8 cellular contexts compared by ENCODE assay signal in the genomic region with DNA sequence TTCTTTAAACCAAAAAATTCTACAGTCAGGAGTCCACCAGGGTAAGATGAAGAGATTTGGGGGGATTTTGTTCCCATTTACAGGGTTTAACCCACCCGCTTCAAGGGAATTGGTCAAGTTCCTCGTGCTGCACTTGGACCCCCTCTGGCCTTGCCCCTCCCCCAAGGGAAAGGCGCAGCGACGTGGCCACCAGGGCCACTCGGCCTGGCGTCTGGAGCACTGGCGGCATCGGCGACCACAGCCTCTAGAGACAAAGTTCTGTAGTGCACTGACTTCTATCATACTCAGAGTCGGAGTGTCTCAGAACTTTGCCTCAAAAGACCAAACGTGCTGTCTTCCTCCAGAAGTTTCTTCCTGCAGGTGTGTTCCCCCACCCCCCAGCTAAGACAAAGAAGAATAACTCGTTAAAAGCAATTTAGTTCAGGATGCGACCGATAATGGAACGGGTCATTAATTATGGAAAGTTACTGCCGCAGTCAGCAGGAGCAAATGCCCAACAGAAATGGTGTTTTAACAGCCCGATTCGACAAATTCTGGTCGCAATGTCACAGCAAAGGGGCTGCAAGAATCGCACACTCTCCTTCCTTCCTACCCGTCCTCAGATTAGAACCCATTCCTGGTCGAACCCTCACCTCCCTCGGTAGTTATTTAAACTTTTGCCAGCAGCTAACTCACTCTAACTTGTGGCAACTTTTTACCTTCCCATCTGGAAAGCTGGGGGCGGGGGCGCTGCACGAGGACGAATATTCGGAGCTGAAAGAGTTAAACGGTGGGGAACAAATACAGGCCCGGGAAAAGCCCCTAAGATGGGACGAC.
DNase-seq lines count a peak whose midpoint lies in the region; ATAC-seq and TF ChIP-seq lines count a peak whose summit lies in the region.

No MANE protein-coding gene starts in this region.

- peak; percentile 11 for TF ChIP-seq CTCF in nephron progenitor cell (IDR thresholded peaks at IDR 0.05)

- peak overlapping the region; percentile 69 for H3K4me3 ChIP-seq in ectodermal cell (ENCODE audit: insufficient read depth, low read depth, low read length)

- H3K9me3 ChIP-seq in ectodermal cell (ENCODE audit: control insufficient read depth, low read length): no peaks in the 10 kb centered on the region

- ATAC-seq in GM18511 (IDR thresholded peaks at IDR 0.05; ENCODE audit: unreplicated experiment): peak; percentile 33

- 1 to 2% methylated on average over 32 of the region's 32 CpGs for WGBS in ectodermal cell, 2 experiments

- H3K27ac Mint-ChIP-seq in nephron progenitor cell: peak overlapping the region; percentile 97

- H3K36me3 ChIP-seq in ectodermal cell (ENCODE audit: control insufficient read depth, insufficient read depth, low read length): no peaks in the 10 kb centered on the region

- H3K27me3 ChIP-seq in ectodermal cell (ENCODE audit: control insufficient read depth, insufficient read depth, low read length, poor library complexity, severe bottlenecking): peaks cover 14% of the 10 kb centered on the region

- H3K27ac ChIP-seq in ectodermal cell (ENCODE audit: insufficient read depth, low read depth, low read length, poor library complexity, severe bottlenecking): peak overlapping the region; percentile 19

- peak; percentile 24 for DNase-seq in MV-4-11 (lab: John Stamatoyannopoulos, UW)
- peak; percentile 74 for DNase-seq in nephron progenitor cell
- no peak for DNase-seq in midbrain (lab: John Stamatoyannopoulos, UW)
- no peak for DNase-seq in activated CD4-positive, CD25-positive, alpha-beta regulatory T cell (lab: John Stamatoyannopoulos, UW)
- no peak for DNase-seq in stimulated activated CD4-positive, alpha-beta T cell treated with anti-CD3 and anti-CD28 coated beads, Interleukin-2, amount 100 ng/mL, for 24 hours
- DNase-seq in stimulated activated CD4-positive, alpha-beta T cell treated with anti-CD3 and anti-CD28 coated beads, Interleukin-4, amount 100 ng/mL, for 24 hours: no peak

- peaks cover 52% of the 10 kb centered on the region for H3K4me1 Mint-ChIP-seq in nephron progenitor cell

- H3K9me3 Mint-ChIP-seq in nephron progenitor cell: peaks cover 9% of the 10 kb centered on the region

- H3K36me3 Mint-ChIP-seq in nephron progenitor cell (ENCODE audit: low read depth): peaks cover 9% of the 10 kb centered on the region

- H3K4me3 Mint-ChIP-seq in nephron progenitor cell: peak overlapping the region; percentile 98

- peaks cover 20% of the 10 kb centered on the region for H3K4me1 ChIP-seq in ectodermal cell (ENCODE audit: control insufficient read depth, insufficient read depth, low read length)

- peaks cover 9% of the 10 kb centered on the region for H3K27me3 Mint-ChIP-seq in nephron progenitor cell (ENCODE audit: low read depth, poor library complexity)

Comparison
In these comparisons a context has a peak if more than half of its experiments do, and no peak if none do; other contexts are left out.
1. DNase-seq: peak in MV-4-11 (single experiment) and nephron progenitor cell (single experiment); none in midbrain (single experiment), activated CD4-positive, CD25-positive, alpha-beta regulatory T cell (0 of 4), stimulated activated CD4-positive, alpha-beta T cell treated with anti-CD3 and anti-CD28 coated beads, Interleukin-2, amount 100 ng/mL, for 24 hours (0 of 2) and stimulated activated CD4-positive, alpha-beta T cell treated with anti-CD3 and anti-CD28 coated beads, Interleukin-4, amount 100 ng/mL, for 24 hours (single experiment).